In genomic region chr19:17448190-17448967, GRCh38 we compare ENCODE assay signal across 1 cellular context.
TF ChIP-seq lines count a peak whose summit lies in the region.

TMEM221 (minus strand) TSS chr19:17448668; CDS start chr19:17448462, 206 bp downstream.

TF ChIP-seq in K562, 482 proteins besides CTCF, POLR2A, EP300 and RAD21 (continued from another document and continues in another):
- 0 out of 2 replicates have a peak, but pooled peaks have one; percentile 18 for TF ChIP-seq E4F1 (CRISPR knock-in tag; IDR thresholded peaks at IDR 0.05; ENCODE audit: borderline replicate concordance)
- TF ChIP-seq ETV5 (CRISPR knock-in tag; IDR thresholded peaks at IDR 0.05; ENCODE audit: low read depth): no peak
- peak; percentile 34; the same call in 1 of the 2 replicates for TF ChIP-seq EGR1 (conservative IDR thresholded peaks at IDR 0.05)
- no peak for TF ChIP-seq SMARCA5 (IDR thresholded peaks at IDR 0.05)
- no peak for TF ChIP-seq KLF16 (IDR thresholded peaks at IDR 0.05)
- TF ChIP-seq HBP1 (CRISPR knock-in tag; IDR thresholded peaks at IDR 0.05): no peak
- TF ChIP-seq ZNF512 (tag; IDR thresholded peaks at IDR 0.05): no peak
- TF ChIP-seq ZNF717 (CRISPR knock-in tag; IDR thresholded peaks at IDR 0.05): no peak
- 0 out of 2 replicates have a peak, but pooled peaks have one; percentile 47 for TF ChIP-seq MTA3 (IDR thresholded peaks at IDR 0.05; ENCODE audit: borderline replicate concordance)
- TF ChIP-seq, protein P1, sequence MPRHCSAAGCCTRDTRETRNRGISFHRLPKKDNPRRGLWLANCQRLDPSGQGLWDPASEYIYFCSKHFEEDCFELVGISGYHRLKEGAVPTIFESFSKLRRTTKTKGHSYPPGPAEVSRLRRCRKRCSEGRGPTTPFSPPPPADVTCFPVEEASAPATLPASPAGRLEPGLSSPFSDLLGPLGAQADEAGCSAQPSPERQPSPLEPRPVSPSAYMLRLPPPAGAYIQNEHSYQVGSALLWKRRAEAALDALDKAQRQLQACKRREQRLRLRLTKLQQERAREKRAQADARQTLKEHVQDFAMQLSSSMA (CRISPR knock-in tag; IDR thresholded peaks at IDR 0.05): no peak
- TF ChIP-seq SRF (CRISPR knock-in tag; IDR thresholded peaks at IDR 0.05): no peak
- TF ChIP-seq, protein P2, sequence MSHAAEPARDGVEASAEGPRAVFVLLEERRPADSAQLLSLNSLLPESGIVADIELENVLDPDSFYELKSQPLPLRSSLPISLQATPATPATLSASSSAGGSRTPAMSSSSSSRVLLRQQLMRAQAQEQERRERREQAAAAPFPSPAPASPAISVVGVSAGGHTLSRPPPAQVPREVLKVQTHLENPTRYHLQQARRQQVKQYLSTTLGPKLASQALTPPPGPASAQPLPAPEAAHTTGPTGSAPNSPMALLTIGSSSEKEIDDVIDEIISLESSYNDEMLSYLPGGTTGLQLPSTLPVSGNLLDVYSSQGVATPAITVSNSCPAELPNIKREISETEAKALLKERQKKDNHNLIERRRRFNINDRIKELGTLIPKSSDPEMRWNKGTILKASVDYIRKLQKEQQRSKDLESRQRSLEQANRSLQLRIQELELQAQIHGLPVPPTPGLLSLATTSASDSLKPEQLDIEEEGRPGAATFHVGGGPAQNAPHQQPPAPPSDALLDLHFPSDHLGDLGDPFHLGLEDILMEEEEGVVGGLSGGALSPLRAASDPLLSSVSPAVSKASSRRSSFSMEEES (CRISPR knock-in tag; IDR thresholded peaks at IDR 0.05): no peak
- TF ChIP-seq BRD4 (IDR thresholded peaks at IDR 0.05): no peak
- TF ChIP-seq MCM5 (IDR thresholded peaks at IDR 0.05; ENCODE audit: low read depth): no peak
- no peak for TF ChIP-seq RUNX1 (IDR thresholded peaks at IDR 0.05; ENCODE audit: low read depth)
- TF ChIP-seq PHTF2 (CRISPR knock-in tag; IDR thresholded peaks at IDR 0.05): no peak
- TF ChIP-seq ZFP30 (CRISPR knock-in tag; IDR thresholded peaks at IDR 0.05; ENCODE audit: borderline replicate concordance): no peak
- TF ChIP-seq, protein P3, sequence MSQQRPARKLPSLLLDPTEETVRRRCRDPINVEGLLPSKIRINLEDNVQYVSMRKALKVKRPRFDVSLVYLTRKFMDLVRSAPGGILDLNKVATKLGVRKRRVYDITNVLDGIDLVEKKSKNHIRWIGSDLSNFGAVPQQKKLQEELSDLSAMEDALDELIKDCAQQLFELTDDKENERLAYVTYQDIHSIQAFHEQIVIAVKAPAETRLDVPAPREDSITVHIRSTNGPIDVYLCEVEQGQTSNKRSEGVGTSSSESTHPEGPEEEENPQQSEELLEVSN (IDR thresholded peaks at IDR 0.05; ENCODE audit: borderline replicate concordance in 1 of 2, extremely low read depth in 1 of 2, insufficient read depth in 1 of 2, insufficient read length in 1 of 2, low read depth in 1 of 2, low read length in 1 of 2, poor library complexity in 1 of 2, severe bottlenecking in 1 of 2): peak in 1 of 2 experiments; percentile 14
- peak; percentile 51 for TF ChIP-seq ADNP (tag; IDR thresholded peaks at IDR 0.05)
- peak; percentile 81 for TF ChIP-seq VEZF1 (CRISPR knock-in tag; IDR thresholded peaks at IDR 0.05)
- peak; percentile 7; the same call in 1 of the 2 replicates for TF ChIP-seq GATAD2B (IDR thresholded peaks at IDR 0.05; ENCODE audit: borderline replicate concordance)
- peak; percentile 53 for TF ChIP-seq SP1 (CRISPR knock-in tag; IDR thresholded peaks at IDR 0.05)
- no peak for TF ChIP-seq SIRT6 (IDR thresholded peaks at IDR 0.05; ENCODE audit: low read depth, low read length)
- TF ChIP-seq STAT5B (CRISPR knock-in tag; IDR thresholded peaks at IDR 0.05): no peak
- 0 out of 2 replicates have a peak, but pooled peaks have one; percentile 25 for TF ChIP-seq CXXC5 (CRISPR knock-in tag; IDR thresholded peaks at IDR 0.05)
- TF ChIP-seq SMAD1 (IDR thresholded peaks at IDR 0.05; ENCODE audit: low read depth, low read length, partially characterized antibody): no peak
- TF ChIP-seq HDAC1 (IDR thresholded peaks at IDR 0.05): 0 out of 4 replicates have a peak, but pooled peaks of 1 of the 2 experiments have one; percentile 36
- no peak for TF ChIP-seq HDAC8 (tag; IDR thresholded peaks at IDR 0.05)
- no peak for TF ChIP-seq MECOM (CRISPR knock-in tag; IDR thresholded peaks at IDR 0.05)
- no peak for TF ChIP-seq LARP7 (IDR thresholded peaks at IDR 0.05)
- no peak for TF ChIP-seq ZNF263 (CRISPR knock-in tag; IDR thresholded peaks at IDR 0.05; ENCODE audit: borderline replicate concordance)
- TF ChIP-seq SMARCB1 (IDR thresholded peaks at IDR 0.05; ENCODE audit: insufficient read length, low read depth): no peak
- TF ChIP-seq ZNF785 (CRISPR knock-in tag; IDR thresholded peaks at IDR 0.05): no peak
- TF ChIP-seq KAT8 (IDR thresholded peaks at IDR 0.05; ENCODE audit: low read depth): no peak
- no peak for TF ChIP-seq THAP12 (CRISPR knock-in tag; IDR thresholded peaks at IDR 0.05)
- TF ChIP-seq ZNF76 (CRISPR knock-in tag; IDR thresholded peaks at IDR 0.05; ENCODE audit: borderline replicate concordance): no peak
- no peak for TF ChIP-seq ZBED1 (IDR thresholded peaks at IDR 0.05)
- no peak for TF ChIP-seq ZNF395 (CRISPR knock-in tag; IDR thresholded peaks at IDR 0.05)
- no peak for TF ChIP-seq RFX7 (CRISPR knock-in tag; IDR thresholded peaks at IDR 0.05)
- no peak for TF ChIP-seq U2AF1 (optimal IDR thresholded peaks at IDR 0.05; ENCODE audit: low read depth, low read length)
- peak; percentile 29; the same call in 1 of the 2 replicates for TF ChIP-seq RB1 (IDR thresholded peaks at IDR 0.05; ENCODE audit: low read depth)
- no peak for TF ChIP-seq FOSL1 (tag; conservative IDR thresholded peaks at IDR 0.05)
- peak; percentile 56 to 72; a peak in 1 of 4 replicates for TF ChIP-seq UBTF (IDR thresholded peaks at IDR 0.05; ENCODE audit: borderline replicate concordance in 1 of 2, low read depth in 2 of 2, low read length in 2 of 2)
- peak; percentile 17; the same call in 1 of the 2 replicates for TF ChIP-seq DEAF1 (CRISPR knock-in tag; IDR thresholded peaks at IDR 0.05)
- no peak for TF ChIP-seq FOXP1 (CRISPR knock-in tag; IDR thresholded peaks at IDR 0.05)
- no peak for TF ChIP-seq ZNF232 (CRISPR knock-in tag; IDR thresholded peaks at IDR 0.05)
